ENCODE assay signal across 1 cellular context in the genomic region with DNA sequence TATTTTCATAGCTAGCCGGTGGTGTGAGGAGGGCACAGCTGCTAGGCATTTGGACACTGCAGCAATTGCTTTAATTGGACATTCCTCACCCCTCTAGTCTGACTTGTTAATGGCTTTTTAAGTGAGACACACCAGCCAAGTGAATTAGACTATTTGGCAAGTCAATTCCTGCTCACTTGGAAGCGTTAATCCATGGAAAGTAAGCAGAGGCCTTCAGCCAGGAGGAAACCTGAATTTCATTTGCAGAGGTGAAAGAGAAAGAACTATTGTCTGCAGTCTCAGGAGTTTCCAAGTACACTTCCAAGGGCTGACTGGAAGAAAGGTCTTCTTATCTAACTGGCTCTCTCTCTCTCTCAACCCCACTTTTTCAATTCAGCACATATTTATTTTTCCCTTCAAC.
TF ChIP-seq lines count a peak whose summit lies in the region.

No MANE protein-coding gene starts in this region.

TF ChIP-seq in WTC11, 78 proteins besides CTCF, POLR2A, EP300 and RAD21:
- TF ChIP-seq ETV6 (CRISPR knock-in tag; IDR thresholded peaks at IDR 0.05) (no peak), JUN (CRISPR knock-in tag; IDR thresholded peaks at IDR 0.05) (no peak), RELA (CRISPR knock-in tag; IDR thresholded peaks at IDR 0.05; ENCODE audit: borderline replicate concordance) (no peak), FOXJ3 (CRISPR knock-in tag; IDR thresholded peaks at IDR 0.05; ENCODE audit: borderline replicate concordance) (no peak), ZNF232 (CRISPR knock-in tag; IDR thresholded peaks at IDR 0.05) (no peak), USF2 (CRISPR knock-in tag; IDR thresholded peaks at IDR 0.05) (no peak), SMAD3 (CRISPR knock-in tag; IDR thresholded peaks at IDR 0.05; ENCODE audit: borderline replicate concordance) (no peak), AFF4 (CRISPR knock-in tag; IDR thresholded peaks at IDR 0.05; ENCODE audit: borderline replicate concordance) (no peak), NR1H2 (CRISPR knock-in tag; IDR thresholded peaks at IDR 0.05) (no peak), PREB (CRISPR knock-in tag; IDR thresholded peaks at IDR 0.05; ENCODE audit: borderline replicate concordance) (no peak), ZNF396 (CRISPR knock-in tag; IDR thresholded peaks at IDR 0.05; ENCODE audit: borderline replicate concordance) (no peak), ARID4B (CRISPR knock-in tag; IDR thresholded peaks at IDR 0.05; ENCODE audit: borderline replicate concordance) (no peak), TCF7 (CRISPR knock-in tag; IDR thresholded peaks at IDR 0.05; ENCODE audit: low read depth) (no peak)
- TF ChIP-seq, protein P1, sequence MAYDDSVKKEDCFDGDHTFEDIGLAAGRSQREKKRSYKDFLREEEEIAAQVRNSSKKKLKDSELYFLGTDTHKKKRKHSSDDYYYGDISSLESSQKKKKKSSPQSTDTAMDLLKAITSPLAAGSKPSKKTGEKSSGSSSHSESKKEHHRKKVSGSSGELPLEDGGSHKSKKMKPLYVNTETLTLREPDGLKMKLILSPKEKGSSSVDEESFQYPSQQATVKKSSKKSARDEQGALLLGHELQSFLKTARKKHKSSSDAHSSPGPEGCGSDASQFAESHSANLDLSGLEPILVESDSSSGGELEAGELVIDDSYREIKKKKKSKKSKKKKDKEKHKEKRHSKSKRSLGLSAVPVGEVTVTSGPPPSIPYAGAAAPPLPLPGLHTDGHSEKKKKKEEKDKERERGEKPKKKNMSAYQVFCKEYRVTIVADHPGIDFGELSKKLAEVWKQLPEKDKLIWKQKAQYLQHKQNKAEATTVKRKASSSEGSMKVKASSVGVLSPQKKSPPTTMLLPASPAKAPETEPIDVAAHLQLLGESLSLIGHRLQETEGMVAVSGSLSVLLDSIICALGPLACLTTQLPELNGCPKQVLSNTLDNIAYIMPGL (CRISPR knock-in tag; IDR thresholded peaks at IDR 0.05): no peak
- TF ChIP-seq, protein P2, sequence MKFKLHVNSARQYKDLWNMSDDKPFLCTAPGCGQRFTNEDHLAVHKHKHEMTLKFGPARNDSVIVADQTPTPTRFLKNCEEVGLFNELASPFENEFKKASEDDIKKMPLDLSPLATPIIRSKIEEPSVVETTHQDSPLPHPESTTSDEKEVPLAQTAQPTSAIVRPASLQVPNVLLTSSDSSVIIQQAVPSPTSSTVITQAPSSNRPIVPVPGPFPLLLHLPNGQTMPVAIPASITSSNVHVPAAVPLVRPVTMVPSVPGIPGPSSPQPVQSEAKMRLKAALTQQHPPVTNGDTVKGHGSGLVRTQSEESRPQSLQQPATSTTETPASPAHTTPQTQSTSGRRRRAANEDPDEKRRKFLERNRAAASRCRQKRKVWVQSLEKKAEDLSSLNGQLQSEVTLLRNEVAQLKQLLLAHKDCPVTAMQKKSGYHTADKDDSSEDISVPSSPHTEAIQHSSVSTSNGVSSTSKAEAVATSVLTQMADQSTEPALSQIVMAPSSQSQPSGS (CRISPR knock-in tag; IDR thresholded peaks at IDR 0.05; ENCODE audit: borderline replicate concordance, low read depth): no peak
- TF ChIP-seq, protein P3, sequence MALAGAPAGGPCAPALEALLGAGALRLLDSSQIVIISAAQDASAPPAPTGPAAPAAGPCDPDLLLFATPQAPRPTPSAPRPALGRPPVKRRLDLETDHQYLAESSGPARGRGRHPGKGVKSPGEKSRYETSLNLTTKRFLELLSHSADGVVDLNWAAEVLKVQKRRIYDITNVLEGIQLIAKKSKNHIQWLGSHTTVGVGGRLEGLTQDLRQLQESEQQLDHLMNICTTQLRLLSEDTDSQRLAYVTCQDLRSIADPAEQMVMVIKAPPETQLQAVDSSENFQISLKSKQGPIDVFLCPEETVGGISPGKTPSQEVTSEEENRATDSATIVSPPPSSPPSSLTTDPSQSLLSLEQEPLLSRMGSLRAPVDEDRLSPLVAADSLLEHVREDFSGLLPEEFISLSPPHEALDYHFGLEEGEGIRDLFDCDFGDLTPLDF (CRISPR knock-in tag; IDR thresholded peaks at IDR 0.05): no peak
